ENCODE assay signal across 8 cellular contexts in the genomic region with DNA sequence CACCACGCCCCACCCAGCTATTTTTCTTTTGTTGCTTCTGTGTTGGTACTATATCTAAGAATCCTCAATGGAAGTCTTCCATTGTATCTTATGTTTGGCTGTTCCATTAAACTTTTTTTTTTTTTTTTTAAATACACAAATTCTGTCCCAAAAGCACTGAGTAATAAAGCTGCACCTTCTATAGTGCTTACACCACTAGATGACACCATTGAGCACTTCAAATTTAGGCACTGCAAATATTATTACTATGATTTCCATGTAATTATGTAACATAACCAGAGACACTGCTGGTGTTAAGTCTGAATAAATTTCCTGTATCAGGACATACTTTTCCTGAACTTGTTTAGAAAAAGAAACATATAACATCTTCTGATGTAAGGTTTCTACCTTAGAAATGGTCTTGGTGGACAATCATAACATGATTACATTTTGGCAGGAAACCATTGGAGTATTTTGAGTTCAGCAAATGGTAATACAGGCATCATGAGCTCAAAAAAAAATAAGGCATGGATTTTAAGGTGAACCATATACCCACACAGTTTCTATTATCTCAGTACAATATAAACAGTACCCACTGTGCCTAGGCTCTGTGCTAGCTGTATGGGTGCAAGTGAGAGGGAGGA.
DNase-seq lines count a peak whose midpoint lies in the region; ATAC-seq and TF ChIP-seq lines count a peak whose summit lies in the region.

No MANE protein-coding gene starts in this region.

- H3K36me3 Mint-ChIP-seq in IgD-negative memory B cell: peaks cover 5% of the 10 kb centered on the region

- H3K4me1 Mint-ChIP-seq in IgD-negative memory B cell: peaks cover 27 to 33% (median 30%) of the 10 kb centered on the region in 3 donors

- H3K4me3 ChIP-seq in breast epithelium (no peak overlapping the region), lung (no peak overlapping the region)

- TF ChIP-seq CTCF in breast epithelium (IDR thresholded peaks at IDR 0.05) (peak in 2 of 3 donors; percentile 42 to 47), lung (IDR thresholded peaks at IDR 0.05; ENCODE audit: control extremely low read depth, extremely low read depth) (peak; percentile 48)

- no peak for ATAC-seq in lung (ENCODE audit: insufficient read depth, low FRiP score)
- ATAC-seq in HG03196 (IDR thresholded peaks at IDR 0.05; ENCODE audit: unreplicated experiment): no peak

- H3K27me3 Mint-ChIP-seq in IgD-negative memory B cell: no peaks in the 10 kb centered on the region

- H3K4me3 Mint-ChIP-seq in IgD-negative memory B cell: no peak overlapping the region

- H3K36me3 ChIP-seq in breast epithelium: no peaks in the 10 kb centered on the region
- peaks cover 0 to 1% of the 10 kb centered on the region in 2 donors for H3K36me3 ChIP-seq in lung (ENCODE audit: control insufficient read depth in 2 of 2, insufficient read depth in 2 of 2, low read length in 2 of 2)

- H3K27me3 ChIP-seq in breast epithelium (no peaks in the 10 kb centered on the region), lung (ENCODE audit: control insufficient read depth, insufficient read depth) (no peaks in the 10 kb centered on the region)

- no peak for TF ChIP-seq POLR2A in breast epithelium (IDR thresholded peaks at IDR 0.05)

- intact Hi-C loops in breast epithelium (cut with DNase I; ENCODE audit: low total_unique reads): no loop called here

- DNase-seq in CD1c-positive myeloid dendritic cell (ENCODE audit: extremely low spot score) (peak; percentile 34), breast epithelium (ENCODE audit: low spot score in 2 of 2) (no peak), lung (ENCODE audit: low spot score) (no peak), inferior parietal cortex (ENCODE audit: extremely low spot score) (no peak), C1 segment of cervical spinal cord (lab: John Stamatoyannopoulos, UW) (no peak)
- no peak for DNase-seq in activated CD8-positive, alpha-beta memory T cell treated with anti-CD3 and anti-CD28 coated beads for 24 hours

- H3K9me3 ChIP-seq in breast epithelium (no peaks in the 10 kb centered on the region), lung (ENCODE audit: control insufficient read depth in 2 of 2, insufficient read depth in 1 of 2, low read length in 1 of 2) (no peaks in the 10 kb centered on the region)

- H3K4me1 ChIP-seq in breast epithelium (peaks cover 0 to 3% of the 10 kb centered on the region in 2 donors), lung (ENCODE audit: control insufficient read depth in 2 of 2, insufficient read depth in 2 of 2, low read length in 2 of 2) (peaks cover 4 to 13% of the 10 kb centered on the region in 2 donors)

- peak overlapping the region; percentile 60 to 94 (median 74) for H3K27ac Mint-ChIP-seq in IgD-negative memory B cell

- 94 to 100% methylated on average over 1 of the region's 1 CpG for WGBS in lung, 2 donors

- H3K27ac ChIP-seq in breast epithelium: no peak overlapping the region
- H3K27ac ChIP-seq in lung (ENCODE audit: low read depth in 1 of 2, low read length in 1 of 2): no peak overlapping the region

- H3K9me3 Mint-ChIP-seq in IgD-negative memory B cell: no peaks in the 10 kb centered on the region
